In genomic region chr14:30983858-30984257, GRCh38 we compare ENCODE assay signal across 7 cellular contexts.
"Had no signal": no experiment of that assay in that cellular context is flagged by ENCODE, and none has a peak within 500 bp of the region (broad histone marks: within the 10 kb centered on the region; RNA-seq: fewer than 3 reads in every experiment).

No MANE protein-coding gene starts in this region.

- H3K9me3 Mint-ChIP-seq: IgD-negative memory B cell had no signal

- ATAC-seq: K562 had no signal

- H3K27ac Mint-ChIP-seq: IgD-negative memory B cell had no signal

- DNase-seq: IMR-90, KBM-7, KG1 had no signal

- FAIRE-seq: HTR-8/SVneo, K562 had no signal

- H3K27me3 Mint-ChIP-seq: IgD-negative memory B cell had no signal

- H3K4me3 ChIP-seq: K562 had no signal

- H3K27ac ChIP-seq: HL-60 had no signal
